Comparison of ENCODE assay signal across 21 cellular contexts in genomic region chr6:36018339-36018738, GRCh38. TPM values are rescaled to one million over a fixed set of nuclear protein-coding genes. Genes with fewer than 3 reads are reported as not detected.
A peak's percentile ranks its signal among the peaks of the same experiment; 100 is the strongest.
DNase-seq lines count a peak whose midpoint lies in the region; ATAC-seq and TF ChIP-seq lines count a peak whose summit lies in the region.
"Had no signal": no experiment of that assay in that cellular context is flagged by ENCODE, and none has a peak within 500 bp of the region (broad histone marks: within the 10 kb centered on the region; RNA-seq: fewer than 3 reads in every experiment).

No MANE protein-coding gene starts in this region.

- H3K27me3 ChIP-seq in HL-60 (ENCODE audit: insufficient read depth, poor library complexity, severe bottlenecking) (no peaks in the 10 kb centered on the region), spleen (replicated peaks in 1 of 7) (peaks cover 0 to 2% (median 0%) of the 10 kb centered on the region in 7 donors), psoas muscle (ENCODE audit: insufficient read depth in 3 of 3, low read length in 2 of 3) (peaks cover 0 to 9% (median 0%) of the 10 kb centered on the region in 3 donors)

- WGBS in spleen, 5 donors: 50 to 80% (median 65%) methylated on average over 2 of the region's 2 CpGs
- 67 to 92% (median 88%) methylated on average over 2 of the region's 2 CpGs for WGBS in psoas muscle, 3 donors

- H3K36me3 ChIP-seq in spleen: no peaks in the 10 kb centered on the region
- no peaks in the 10 kb centered on the region for H3K36me3 ChIP-seq in psoas muscle (ENCODE audit: insufficient read depth in 1 of 2, low read depth in 1 of 2)
- H3K36me3 ChIP-seq: BLaER1 had no signal

- H3K4me1 ChIP-seq in spleen (peaks cover 0 to 18% (median 0%) of the 10 kb centered on the region in 6 donors), psoas muscle (no peaks in the 10 kb centered on the region)

- H3K4me3 ChIP-seq in HL-60 (replicated peaks; ENCODE audit: insufficient read depth, low read length): no peak overlapping the region
- peak overlapping the region in 1 of 8 donors; percentile 39 for H3K4me3 ChIP-seq in spleen
- H3K4me3 ChIP-seq in psoas muscle: no peak overlapping the region
- H3K4me3 ChIP-seq: BLaER1, SK-N-MC had no signal

- TF ChIP-seq CTCF in HL-60 (IDR thresholded peaks at IDR 0.05; ENCODE audit: insufficient read depth, low read length) (no peak), spleen (IDR thresholded peaks at IDR 0.05 in 8 of 11, conservative IDR thresholded peaks at IDR 0.05 in 3 of 11) (no peak), psoas muscle (IDR thresholded peaks at IDR 0.05) (no peak)

- no peaks in the 10 kb centered on the region for H3K9me3 ChIP-seq in spleen
- H3K9me3 ChIP-seq in psoas muscle: no peaks in the 10 kb centered on the region
- H3K9me3 ChIP-seq: BLaER1 had no signal

- intact Hi-C loops in spleen (cut with DNase I; ENCODE audit: low total_unique reads): no loop called here
- intact Hi-C loops in psoas muscle (cut with DNase I): no loop called here

- ATAC-seq in GM19328 (IDR thresholded peaks at IDR 0.05; ENCODE audit: unreplicated experiment): no peak
- no peak for ATAC-seq in psoas muscle
- ATAC-seq: PC-3 had no signal

- no peak for TF ChIP-seq POLR2A in spleen (IDR thresholded peaks at IDR 0.05)

- H3K27ac ChIP-seq in HL-60 (replicated peaks) (peak overlapping the region; percentile 92), spleen (peak overlapping the region in 7 of 8 donors; percentile 62 to 94 (median 81)), psoas muscle (no peak overlapping the region)
- H3K27ac ChIP-seq: BLaER1, SK-N-MC had no signal

- DNase-seq in HL-60 (ENCODE audit: low read depth in 1 of 2, low spot score in 1 of 2): peak; percentile 75 to 80
- peak; percentile 84 to 88 for DNase-seq in NOMO-1 (lab: John Stamatoyannopoulos, UW; ENCODE audit: unreplicated experiment in 2 of 2)
- DNase-seq in SKM-1 (lab: John Stamatoyannopoulos, UW; ENCODE audit: unreplicated experiment): peak; percentile 73
- DNase-seq in spleen: no peak
- DNase-seq in OCI-M2 (lab: John Stamatoyannopoulos, UW; ENCODE audit: unreplicated experiment): no peak
- no peak for DNase-seq in psoas muscle
- no peak for DNase-seq in hypothalamus (lab: John Stamatoyannopoulos, UW)
- DNase-seq: CD8-positive, alpha-beta memory T cell; GDM1; H7; KBM-7; NCI-H1048; NCI-H1417 treated with DMSO at 0.1 percent for 48 hours; NCI-H187; PC-3; Right ventricle myocardium superior had no signal

RNA-seq across cellular contexts. Expression of gene SLC26A8, which starts 6.1 kb away (rescaled TPM):
- 1 to 10 TPM; 1.8 to 7.8 (median 3.6) TPM for total RNA-seq in spleen
- under 1 TPM; 0.11 to 0.28 (median 0.13) TPM for polyA plus RNA-seq in spleen
- under 1 TPM in 1 of 4 donors, not detected in 3; 0.15 TPM for total RNA-seq in psoas muscle
- under 1 TPM in 1 of 3 donors, not detected in 2; 0.04 TPM for polyA plus RNA-seq in psoas muscle
- total RNA-seq: CD8-positive, alpha-beta memory T cell; NCI-H460; PC-3; Right ventricle myocardium superior; RPMI7951 had no signal
- polyA plus RNA-seq: CD8-positive, alpha-beta memory T cell had no signal

RNA-seq across cellular contexts. Expression of gene MAPK14, which starts 9.3 kb away (rescaled TPM):
- 100 to 1,000 TPM in 4 of 7 donors, 10 to 100 TPM in 3; 82.2 to 242 (median 119) TPM for total RNA-seq in spleen
- polyA plus RNA-seq in spleen: 10 to 100 TPM; 13.9 to 24.7 (median 14.3) TPM
- 10 to 100 TPM; 23.9 to 32.8 (median 31.4) TPM for total RNA-seq in psoas muscle
- polyA plus RNA-seq in psoas muscle: 10 to 100 TPM; 11.8 to 42.0 (median 25.3) TPM

Comparison
In these comparisons a context has a peak if more than half of its experiments do, and no peak if none do; other contexts are left out.
1. DNase-seq: peak in HL-60 (2 of 2), NOMO-1 (2 of 2) and SKM-1 (single experiment); none in spleen (single experiment), OCI-M2 (single experiment), psoas muscle (0 of 2) and hypothalamus (0 of 51).